In genomic region chr4:107900067-107900466, GRCh38 we compare ENCODE assay signal across 17 cellular contexts.
"Had no signal": no experiment of that assay in that cellular context is flagged by ENCODE, and none has a peak within 500 bp of the region (broad histone marks: within the 10 kb centered on the region; RNA-seq: fewer than 3 reads in every experiment).

No MANE protein-coding gene starts in this region.

- H3K4me1 Mint-ChIP-seq: activated T-helper 17 cell treated with anti-CD3 and anti-CD28 coated beads, Interleukin-2, amount 50 U/mL, for 72 hours; stimulated activated naive B cell treated with anti-CD40 and anti-IgM and Interleukin-4, amounts not matched to agents 10 μg/mL and 1 μg/mL and 100 μg/mL, for 72 hours had no signal

- H3K27ac Mint-ChIP-seq: activated T-helper 17 cell treated with anti-CD3 and anti-CD28 coated beads, Interleukin-2, amount 50 U/mL, for 72 hours; dendritic cell treated with granulocyte-macrophage colony-stimulating factor and Interleukin-4, amounts not matched to agents 40 ng/mL and 50 ng/mL, for 4 days; effector memory CD8-positive, alpha-beta T cell; naive thymus-derived CD4-positive, alpha-beta T cell; stimulated activated naive B cell treated with anti-CD40 and anti-IgM and Interleukin-4, amounts not matched to agents 10 μg/mL and 1 μg/mL and 100 μg/mL, for 72 hours had no signal

- H3K27me3 Mint-ChIP-seq: dendritic cell treated with granulocyte-macrophage colony-stimulating factor and Interleukin-4, amounts not matched to agents 40 ng/mL and 50 ng/mL, for 4 days had no signal

- H3K4me3 ChIP-seq: lower lobe of right lung, tibial nerve had no signal

- H3K4me1 ChIP-seq: parathyroid adenoma had no signal

- H3K9me3 Mint-ChIP-seq: activated T-helper 17 cell treated with anti-CD3 and anti-CD28 coated beads, Interleukin-2, amount 50 U/mL, for 72 hours; effector memory CD8-positive, alpha-beta T cell had no signal

- H3K27ac ChIP-seq: lower lobe of right lung, neutrophil, parathyroid adenoma, tibial nerve had no signal

- ATAC-seq: activated CD4-positive, CD25-positive, alpha-beta regulatory T cell treated with anti-CD3 and anti-CD28 coated beads, Interleukin-2, amount 50 U/mL, for 24 hours; activated T-helper 17 cell treated with anti-CD3 and anti-CD28 coated beads, Interleukin-2, amount 50 U/mL, for 72 hours; effector memory CD8-positive, alpha-beta T cell; left cardiac atrium; lower lobe of right lung; naive thymus-derived CD4-positive, alpha-beta T cell; stimulated activated naive B cell treated with anti-CD40 and anti-IgM and Interleukin-4, amounts not matched to agents 10 μg/mL and 1 μg/mL and 100 μg/mL, for 72 hours had no signal

- H3K79me2 ChIP-seq: parathyroid adenoma had no signal

- DNase-seq: activated CD4-positive, alpha-beta T cell treated with anti-CD3 and anti-CD28 coated beads, Interleukin-2, amount 50 U/mL, for 1 hour; activated naive CD4-positive, alpha-beta T cell treated with Interleukin-2 at 50 U/mL for 16 hours; anterior cingulate cortex; effector memory CD8-positive, alpha-beta T cell; left cardiac atrium; lower lobe of right lung; midbrain; naive thymus-derived CD4-positive, alpha-beta T cell; stimulated activated naive B cell treated with anti-CD40 and anti-IgM and Interleukin-4, amounts not matched to agents 10 μg/mL and 1 μg/mL and 100 μg/mL, for 72 hours; substantia nigra; T-helper 9 cell had no signal

- H2AFZ ChIP-seq: parathyroid adenoma had no signal

- H3K9ac ChIP-seq: parathyroid adenoma had no signal

- H3K27me3 ChIP-seq: neutrophil, tibial nerve had no signal

- H3K4me3 Mint-ChIP-seq: activated T-helper 17 cell treated with anti-CD3 and anti-CD28 coated beads, Interleukin-2, amount 50 U/mL, for 72 hours; dendritic cell treated with granulocyte-macrophage colony-stimulating factor and Interleukin-4, amounts not matched to agents 40 ng/mL and 50 ng/mL, for 4 days; effector memory CD8-positive, alpha-beta T cell; naive thymus-derived CD4-positive, alpha-beta T cell; stimulated activated naive B cell treated with anti-CD40 and anti-IgM and Interleukin-4, amounts not matched to agents 10 μg/mL and 1 μg/mL and 100 μg/mL, for 72 hours had no signal

- H3K9me3 ChIP-seq: lower lobe of right lung, neutrophil, tibial nerve had no signal
